Comparison of ENCODE assay signal across 11 cellular contexts in the genomic region with DNA sequence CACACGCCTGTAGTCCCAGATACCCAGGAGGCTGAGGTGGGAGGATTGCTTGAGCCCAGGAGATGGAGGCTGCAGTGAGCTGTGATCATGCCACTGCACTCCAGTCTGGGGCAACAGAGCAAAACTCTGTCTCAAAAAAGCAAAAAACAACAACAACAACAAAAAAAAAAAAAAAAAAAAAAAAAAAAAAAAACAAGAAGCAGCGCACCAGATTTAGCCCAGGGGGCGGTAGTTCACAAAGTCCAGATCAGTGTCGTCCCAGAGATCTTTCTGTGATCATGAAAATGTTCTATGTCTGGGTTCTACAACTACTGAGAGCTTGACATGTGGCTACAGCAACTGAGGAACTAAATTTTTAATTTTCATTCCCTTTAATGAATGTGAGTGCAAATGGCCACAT. TPM values are rescaled to one million over a fixed set of nuclear protein-coding genes. Genes with fewer than 3 reads are reported as not detected.
DNase-seq lines count a peak whose midpoint lies in the region; ATAC-seq and TF ChIP-seq lines count a peak whose summit lies in the region.
"Had no signal": no experiment of that assay in that cellular context is flagged by ENCODE, and none has a peak within 500 bp of the region (broad histone marks: within the 10 kb centered on the region; RNA-seq: fewer than 3 reads in every experiment).

No MANE protein-coding gene starts in this region.

- H3K4me1 ChIP-seq in A673 (ENCODE audit: insufficient read depth, low read length, poor library complexity, severe bottlenecking) = no peaks in the 10 kb centered on the region
- H3K4me1 ChIP-seq: suprapubic skin had no signal

- DNase-seq in A673 (ENCODE audit: low spot score) = peak; percentile 28
- DNase-seq in GM12864 (ENCODE audit: low read depth) = no peak
- peak; percentile 24 for DNase-seq in RPMI7951 (ENCODE audit: low read depth)
- no peak for DNase-seq in foreskin fibroblast
- DNase-seq in midbrain (lab: John Stamatoyannopoulos, UW) = no peak
- DNase-seq in HK-2 (ENCODE audit: unreplicated experiment) = no peak
- no peak for DNase-seq in foreskin melanocyte
- DNase-seq: T1000 had no signal

- H3K27ac ChIP-seq in A673 (ENCODE audit: low read depth, low read length, poor library complexity, severe bottlenecking) = no peak overlapping the region
- H3K27ac ChIP-seq: suprapubic skin had no signal

- BruUV-seq in A673 (replicated peaks; lab: Mats Ljungman, UMichigan) = no TSS peak

- TF ChIP-seq CTCF in A673 (conservative IDR thresholded peaks at IDR 0.05; ENCODE audit: low read depth, low read length) (peak; percentile 63), GM12864 (IDR thresholded peaks at IDR 0.05; ENCODE audit: low read depth, low read length, missing control alignments) (peak; percentile 49), foreskin fibroblast (IDR thresholded peaks at IDR 0.05; ENCODE audit: low read depth, low read length) (peak; percentile 29)

- no peak for ATAC-seq in GM18519 (IDR thresholded peaks at IDR 0.05; ENCODE audit: low FRiP score, unreplicated experiment)
- ATAC-seq: esophagus mucosa had no signal

- CTCF ChIA-PET in A673 (lab: Charles Lee) = interaction anchor here (0.7 to 1.6 kb wide), 4 partner anchors 13 to 168 kb away, joined by 3 to 6 read pairs (median 4); no protein-coding TSS in a partner anchor

- POLR2A ChIA-PET in A673 (lab: Charles Lee; ENCODE audit: low non-redundant PET) = no interaction called here

- H3K27me3 ChIP-seq in A673 (replicated peaks; ENCODE audit: insufficient read depth, low read depth, low read length, poor library complexity) = no peaks in the 10 kb centered on the region
- H3K27me3 ChIP-seq: suprapubic skin had no signal

- H3K4me3 ChIP-seq in A673 (ENCODE audit: low read depth, low read length, poor library complexity, severe bottlenecking) = no peak overlapping the region
- H3K4me3 ChIP-seq in GM12864 (ENCODE audit: low read depth, low read length) = no peak overlapping the region
- H3K4me3 ChIP-seq in foreskin fibroblast (ENCODE audit: low read depth in 1 of 2, low read length in 2 of 2) = no peak overlapping the region
- H3K4me3 ChIP-seq: suprapubic skin had no signal

- H3K36me3 ChIP-seq in A673 (ENCODE audit: insufficient read depth, low read length, poor library complexity, severe bottlenecking) = no peaks in the 10 kb centered on the region

- intact Hi-C loops in A673 (cut with micrococcal nuclease; ENCODE audit: unreplicated experiment) = no loop called here

- H3K9me3 ChIP-seq in A673 (ENCODE audit: low read depth, low read length, poor library complexity, severe bottlenecking) = no peaks in the 10 kb centered on the region
- H3K9me3 ChIP-seq: suprapubic skin had no signal

RNA-seq across cellular contexts. Expression of gene OAS2, which starts 27.4 kb away (rescaled TPM):
- total RNA-seq in A673 (2021) = not detected in 2 replicates
- total RNA-seq in RPMI7951 (2014; rRNA removed; shearing (Covaris generic)) = 19.4 and 27.5 TPM in 2 replicates

RNA-seq across cellular contexts. Expression of gene DTX1, which starts 50.8 kb away (rescaled TPM):
- total RNA-seq in A673 (2021) = 5.5 and 6.1 TPM in 2 replicates
- total RNA-seq in RPMI7951 (2014; rRNA removed; shearing (Covaris generic)) = not detected in 2 replicates

Comparison
In these comparisons a context has a peak if more than half of its experiments do, and no peak if none do; other contexts are left out.
1. DNase-seq: peak in A673 (single experiment) and RPMI7951 (single experiment); none in GM12864 (single experiment), foreskin fibroblast (0 of 2), midbrain (single experiment), HK-2 (single experiment) and foreskin melanocyte (single experiment).
2. RNA of gene OAS2, which starts 27.4 kb away (total RNA-seq): 19.4 to 27.5 TPM in RPMI7951; not detected in A673; every median in the first group is over 10 times any median in the second.
3. Peak in every context shown above with its lines, with median percentiles within 50 percentile points of each other: CTCF ChIP-seq.